In genomic region chr18:23228102-23229051, GRCh38 we compare ENCODE assay signal across 8 cellular contexts.
DNase-seq lines count a peak whose midpoint lies in the region; ATAC-seq and TF ChIP-seq lines count a peak whose summit lies in the region.

No MANE protein-coding gene starts in this region.

- ATAC-seq in GM18498 (IDR thresholded peaks at IDR 0.05; ENCODE audit: unreplicated experiment): peak; percentile 33
- ATAC-seq in HG02678 (IDR thresholded peaks at IDR 0.05; ENCODE audit: unreplicated experiment): peak; percentile 46

- TF ChIP-seq CTCF in smooth muscle cell (IDR thresholded peaks at IDR 0.05; ENCODE audit: borderline replicate concordance, insufficient read depth, poor library complexity, severe bottlenecking): no peak

- no peak overlapping the region for H3K4me3 ChIP-seq in smooth muscle cell

- no peaks in the 10 kb centered on the region for H3K36me3 ChIP-seq in smooth muscle cell (ENCODE audit: low read depth)

- H2AFZ ChIP-seq in smooth muscle cell (ENCODE audit: low read depth): no peak overlapping the region

- peak overlapping the region; percentile 10 for H3K4me2 ChIP-seq in smooth muscle cell

- 65% methylated on average over 6 of the region's 7 CpGs for WGBS in smooth muscle cell (ENCODE audit: low lambda C conversion rate)

- H3K9me3 ChIP-seq in smooth muscle cell (replicated peaks; ENCODE audit: low read depth): no peaks in the 10 kb centered on the region

- H3F3A ChIP-seq in smooth muscle cell (ENCODE audit: low read depth): peaks cover 30% of the 10 kb centered on the region

- H3K79me2 ChIP-seq in smooth muscle cell (ENCODE audit: low read depth): no peaks in the 10 kb centered on the region

- H3K4me1 ChIP-seq in smooth muscle cell (ENCODE audit: low read depth): peaks cover 23% of the 10 kb centered on the region

- DNase-seq in ACHN (peak; percentile 9), NCI-H2171 (lab: John Stamatoyannopoulos, UW) (peak; percentile 17), smooth muscle cell (lab: John Stamatoyannopoulos, UW; ENCODE audit: unreplicated experiment) (no peak), SIG-M5 (lab: John Stamatoyannopoulos, UW) (no peak), cerebellar nuclear complex (lab: John Stamatoyannopoulos, UW) (no peak)

- in situ Hi-C loops in ACHN (cut with HindIII; ENCODE audit: low pct_ligation_motif_present, low pct_unique_long_range_greater_than_20kb, low sequenced_read_pairs): no loop called here

- H4K20me1 ChIP-seq in smooth muscle cell (ENCODE audit: low read depth): no peaks in the 10 kb centered on the region

- H3K27ac ChIP-seq in cingulate gyrus (ENCODE audit: low read depth, low read length): peak overlapping the region; percentile 23
- peak overlapping the region; percentile 93 for H3K27ac ChIP-seq in smooth muscle cell (ENCODE audit: low read depth)

- H3K9ac ChIP-seq in smooth muscle cell (ENCODE audit: low read depth): no peak overlapping the region

- H3K27me3 ChIP-seq in smooth muscle cell (ENCODE audit: low read depth): no peaks in the 10 kb centered on the region

Comparison
In these comparisons a context has a peak if more than half of its experiments do, and no peak if none do; other contexts are left out.
1. DNase-seq: peak in ACHN (single experiment) and NCI-H2171 (single experiment); none in smooth muscle cell (single experiment), SIG-M5 (single experiment) and cerebellar nuclear complex (0 of 2).